ENCODE assay signal across 19 cellular contexts in genomic region chr14:102019141-102019540, GRCh38. TPM values are rescaled to one million over a fixed set of nuclear protein-coding genes. Genes with fewer than 3 reads are reported as not detected.
DNase-seq lines count a peak whose midpoint lies in the region; ATAC-seq, FAIRE-seq and TF ChIP-seq lines count a peak whose summit lies in the region.
"Had no signal": no experiment of that assay in that cellular context is flagged by ENCODE, and none has a peak within 500 bp of the region (broad histone marks: within the 10 kb centered on the region; RNA-seq: fewer than 3 reads in every experiment).

No MANE protein-coding gene starts in this region.

- no peaks in the 10 kb centered on the region for H3K27me3 Mint-ChIP-seq in astrocyte (ENCODE audit: low read depth, unreplicated experiment)
- no peaks in the 10 kb centered on the region for H3K27me3 Mint-ChIP-seq in naive thymus-derived CD4-positive, alpha-beta T cell
- H3K27me3 Mint-ChIP-seq: B cell had no signal

- ATAC-seq in naive thymus-derived CD4-positive, alpha-beta T cell, result no peak
- ATAC-seq in heart left ventricle (no peak), HG03045 (IDR thresholded peaks at IDR 0.05; ENCODE audit: unreplicated experiment) (no peak)

- no peaks in the 10 kb centered on the region for H3K9me3 Mint-ChIP-seq in astrocyte (ENCODE audit: unreplicated experiment)
- H3K9me3 Mint-ChIP-seq in naive thymus-derived CD4-positive, alpha-beta T cell, result no peaks in the 10 kb centered on the region
- H3K9me3 Mint-ChIP-seq: CD8-positive, alpha-beta T cell had no signal

- POLR2A ChIA-PET in naive thymus-derived CD4-positive, alpha-beta T cell (lab: Charles Lee), result interaction anchor here (1.6 kb wide), 1 partner anchor 69 kb away, joined by 6 read pairs; no protein-coding TSS in a partner anchor

- DNase-seq in astrocyte (ENCODE audit: low read depth) (no peak), heart left ventricle (no peak), HuH-7 (ENCODE audit: low spot score) (no peak)
- no peak for DNase-seq in naive thymus-derived CD4-positive, alpha-beta T cell
- DNase-seq: CD8-positive, alpha-beta T cell; DMS79; IMR-90; NCI-H1105 treated with DMSO at 0.1 percent for 48 hours; NCI-H1694 treated with DMSO at 0.1 percent for 48 hours; NCI-H2107; NCI-H226; NCI-H526; SHP77 treated with DMSO at 0.1 percent for 48 hours had no signal

- H3K4me3 Mint-ChIP-seq in astrocyte (ENCODE audit: unreplicated experiment), result no peak overlapping the region
- H3K4me3 Mint-ChIP-seq in naive thymus-derived CD4-positive, alpha-beta T cell, result no peak overlapping the region
- H3K4me3 Mint-ChIP-seq: B cell had no signal

- peak overlapping the region in 8 of 11 experiments; percentile 64 to 91 (median 86); a peak in 12 of 22 replicates for H3K4me2 ChIP-seq in BLaER1 treated with 17β-estradiol and CSF1 and Interleukin-3, amounts not matched to agents 10 nM and 100 nM
- H3K4me2 ChIP-seq in KMS-11 (peak overlapping the region; percentile 23), astrocyte (ENCODE audit: low read length) (no peak overlapping the region)

- H3K27me3 ChIP-seq in BLaER1 treated with 17β-estradiol and CSF1 and Interleukin-3, amounts not matched to agents 10 nM and 100 nM, result no peaks in the 10 kb centered on the region
- no peaks in the 10 kb centered on the region for H3K27me3 ChIP-seq in KMS-11 (ENCODE audit: insufficient read depth, low read depth)
- H3K27me3 ChIP-seq in astrocyte (ENCODE audit: insufficient read depth, low read length), result no peaks in the 10 kb centered on the region
- H3K27me3 ChIP-seq in naive thymus-derived CD4-positive, alpha-beta T cell (ENCODE audit: control insufficient read depth in 2 of 2, insufficient read depth in 2 of 2, low read length in 2 of 2), result no peaks in the 10 kb centered on the region
- no peaks in the 10 kb centered on the region for H3K27me3 ChIP-seq in heart left ventricle

- peak overlapping the region in 8 of 11 experiments; percentile 78 to 99 (median 92); a peak in 15 of 22 replicates for H3K27ac ChIP-seq in BLaER1 treated with 17β-estradiol and CSF1 and Interleukin-3, amounts not matched to agents 10 nM and 100 nM
- H3K27ac ChIP-seq in KMS-11 (peak overlapping the region; percentile 76), astrocyte (ENCODE audit: low read depth, low read length) (no peak overlapping the region), heart left ventricle (no peak overlapping the region)
- no peak overlapping the region for H3K27ac ChIP-seq in naive thymus-derived CD4-positive, alpha-beta T cell (ENCODE audit: low read depth, low read length)

- WGBS in heart left ventricle, 4 donors, result 87 to 92% (median 91%) methylated on average over 8 of the region's 8 CpGs

- H2AFZ ChIP-seq in KMS-11 (ENCODE audit: low read depth) (no peak overlapping the region), astrocyte (ENCODE audit: low read depth, low read length) (no peak overlapping the region)

- TF ChIP-seq POLR2A in heart left ventricle (IDR thresholded peaks at IDR 0.05), result no peak

- H3K36me3 Mint-ChIP-seq in astrocyte (ENCODE audit: low read depth, unreplicated experiment), result peaks cover 35% of the 10 kb centered on the region
- peaks cover 7 to 47% (median 25%) of the 10 kb centered on the region in 5 donors for H3K36me3 Mint-ChIP-seq in naive thymus-derived CD4-positive, alpha-beta T cell

- H3K4me3 ChIP-seq in BLaER1 treated with 17β-estradiol and CSF1 and Interleukin-3, amounts not matched to agents 10 nM and 100 nM, result no peak overlapping the region
- H3K4me3 ChIP-seq in KMS-11 (IDR thresholded peaks at IDR 0.05; ENCODE audit: insufficient read depth, low read depth, low read length) (no peak overlapping the region), astrocyte (ENCODE audit: insufficient read depth, low read depth, low read length) (no peak overlapping the region), heart left ventricle (no peak overlapping the region)
- no peak overlapping the region for H3K4me3 ChIP-seq in naive thymus-derived CD4-positive, alpha-beta T cell (ENCODE audit: low read length)
- H3K4me3 ChIP-seq: HAP-1 had no signal

- H3K27ac Mint-ChIP-seq in astrocyte (ENCODE audit: unreplicated experiment), result peak overlapping the region; percentile 85
- peak overlapping the region in 5 of 9 donors; percentile 6 to 89 (median 52) for H3K27ac Mint-ChIP-seq in naive thymus-derived CD4-positive, alpha-beta T cell
- H3K27ac Mint-ChIP-seq: B cell had no signal

- no peak for TF ChIP-seq CTCF in KMS-11 (conservative IDR thresholded peaks at IDR 0.05; ENCODE audit: low read depth, low read length)
- no peak for TF ChIP-seq CTCF in astrocyte (IDR thresholded peaks at IDR 0.05; ENCODE audit: insufficient read depth, low read depth, low read length)
- no peak for TF ChIP-seq CTCF in heart left ventricle (IDR thresholded peaks at IDR 0.05)

- peaks cover 20% of the 10 kb centered on the region for H3K4me1 Mint-ChIP-seq in astrocyte (ENCODE audit: low read depth, unreplicated experiment)
- H3K4me1 Mint-ChIP-seq in naive thymus-derived CD4-positive, alpha-beta T cell, result peaks cover 11 to 23% (median 15%) of the 10 kb centered on the region in 7 donors
- H3K4me1 Mint-ChIP-seq: B cell had no signal

- no peaks in the 10 kb centered on the region for H3K9me3 ChIP-seq in BLaER1 treated with 17β-estradiol and CSF1 and Interleukin-3, amounts not matched to agents 10 nM and 100 nM (replicated peaks in 1 of 11)
- H3K9me3 ChIP-seq in astrocyte (ENCODE audit: insufficient read depth, low read depth, low read length) (no peaks in the 10 kb centered on the region), heart left ventricle (no peaks in the 10 kb centered on the region)
- H3K9me3 ChIP-seq in naive thymus-derived CD4-positive, alpha-beta T cell (ENCODE audit: control insufficient read depth in 2 of 3, low read length in 3 of 3), result no peaks in the 10 kb centered on the region
- H3K9me3 ChIP-seq: HAP-1 had no signal

- FAIRE-seq in astrocyte (lab: Jason Lieb, UNC), result no peak
- FAIRE-seq: D721Med had no signal

- H3K4me1 ChIP-seq in BLaER1 treated with 17β-estradiol and CSF1 and Interleukin-3, amounts not matched to agents 10 nM and 100 nM, result peaks cover 10 to 49% (median 38%) of the 10 kb centered on the region in 10 experiments; a peak in 19 of 20 replicates
- H3K4me1 ChIP-seq in KMS-11 (ENCODE audit: low read depth, poor library complexity, severe bottlenecking) (peaks cover 32% of the 10 kb centered on the region), astrocyte (ENCODE audit: insufficient read depth, low read length) (peaks cover 16% of the 10 kb centered on the region), heart left ventricle (no peaks in the 10 kb centered on the region)
- peaks cover 0 to 14% of the 10 kb centered on the region in 2 donors for H3K4me1 ChIP-seq in naive thymus-derived CD4-positive, alpha-beta T cell (ENCODE audit: control insufficient read depth in 2 of 2, insufficient read depth in 2 of 2, low read length in 2 of 2)
- H3K4me1 ChIP-seq: HAP-1 had no signal

- peak overlapping the region in 7 of 11 experiments; percentile 50 to 89 (median 83); a peak in 10 of 22 replicates for H3K9ac ChIP-seq in BLaER1 treated with 17β-estradiol and CSF1 and Interleukin-3, amounts not matched to agents 10 nM and 100 nM
- H3K9ac ChIP-seq in KMS-11 (no peak overlapping the region), astrocyte (ENCODE audit: low read length) (no peak overlapping the region)

- CTCF ChIA-PET in naive thymus-derived CD4-positive, alpha-beta T cell (lab: Charles Lee), result interaction anchor here (0.7 kb wide), 1 partner anchor 296 kb away, joined by 4 read pairs; no protein-coding TSS in a partner anchor

- peaks cover 0 to 69% (median 7%) of the 10 kb centered on the region in 11 experiments; a peak in 9 of 22 replicates for H4K20me1 ChIP-seq in BLaER1 treated with 17β-estradiol and CSF1 and Interleukin-3, amounts not matched to agents 10 nM and 100 nM
- H4K20me1 ChIP-seq in KMS-11 (ENCODE audit: insufficient read depth) (no peaks in the 10 kb centered on the region), astrocyte (ENCODE audit: insufficient read depth, low read length) (peaks cover 62% of the 10 kb centered on the region)

- intact Hi-C loops in naive thymus-derived CD4-positive, alpha-beta T cell (cut with micrococcal nuclease), result no loop called here
- intact Hi-C loops in heart left ventricle (cut with DNase I), result no loop called here

- H3K79me2 ChIP-seq in KMS-11 (ENCODE audit: insufficient read depth, low read depth), result 0 out of 2 replicates have a peak, but pooled peaks cover 5% of the 10 kb centered on the region
- H3K79me2 ChIP-seq in astrocyte (ENCODE audit: insufficient read depth, low read length), result peaks cover 9% of the 10 kb centered on the region

- H3K36me3 ChIP-seq in BLaER1 treated with 17β-estradiol and CSF1 and Interleukin-3, amounts not matched to agents 10 nM and 100 nM, result peaks cover 90 to 100% (median 98%) of the 10 kb centered on the region in 11 experiments
- H3K36me3 ChIP-seq in KMS-11 (ENCODE audit: insufficient read depth) (peaks cover 24% of the 10 kb centered on the region; the same call in 1 of the 2 replicates), astrocyte (ENCODE audit: insufficient read depth, low read length) (peaks cover 83% of the 10 kb centered on the region), heart left ventricle (peaks cover 10 to 100% (median 100%) of the 10 kb centered on the region in 9 donors)
- peaks cover 30 to 84% (median 39%) of the 10 kb centered on the region in 3 experiments for H3K36me3 ChIP-seq in naive thymus-derived CD4-positive, alpha-beta T cell (ENCODE audit: control insufficient read depth in 2 of 3, insufficient read depth in 3 of 3, low read length in 3 of 3)

RNA-seq across cellular contexts. Expression of gene DYNC1H1, which starts 54.8 kb away (rescaled TPM):
- total RNA-seq in astrocyte, result 561 and 591 TPM in 2 replicates
- 100 to 1,000 TPM; 252 to 310 (median 273) TPM for total RNA-seq in naive thymus-derived CD4-positive, alpha-beta T cell
- 10 to 100 TPM; 28.9 to 39.8 TPM for polyA plus RNA-seq in naive thymus-derived CD4-positive, alpha-beta T cell
- 100 to 1,000 TPM; 291 to 942 (median 603) TPM for total RNA-seq in heart left ventricle
- 100 to 1,000 TPM; 164 to 259 TPM for polyA plus RNA-seq in heart left ventricle

Comparison
In these comparisons a context has a peak if more than half of its experiments do, and no peak if none do; other contexts are left out.
1. H3K27ac ChIP-seq: peak in BLaER1 treated with 17β-estradiol and CSF1 and Interleukin-3, amounts not matched to agents 10 nM and 100 nM (8 of 11) and KMS-11 (single experiment); none in astrocyte (single experiment), naive thymus-derived CD4-positive, alpha-beta T cell (single experiment) and heart left ventricle (0 of 12).
2. H3K9ac ChIP-seq: peak in BLaER1 treated with 17β-estradiol and CSF1 and Interleukin-3, amounts not matched to agents 10 nM and 100 nM (7 of 11); none in KMS-11 (single experiment) and astrocyte (single experiment).